Comparison of ENCODE assay signal across 24 cellular contexts in genomic region chr19:27717825-27718224, GRCh38.
"Had no signal": no experiment of that assay in that cellular context is flagged by ENCODE, and none has a peak within 500 bp of the region (broad histone marks: within the 10 kb centered on the region; RNA-seq: fewer than 3 reads in every experiment).

No MANE protein-coding gene starts in this region.

- DNase-seq: naive thymus-derived CD8-positive, alpha-beta T cell; occipital lobe; ovary; posterior cingulate gyrus; psoas muscle; right cardiac atrium; right lobe of liver; sigmoid colon; small intestine; stimulated activated CD4-positive, alpha-beta T cell treated with anti-CD3 and anti-CD28 coated beads, Interleukin-15, amount 100 ng/mL, for 24 hours; stimulated activated CD4-positive, alpha-beta T cell treated with anti-CD3 and anti-CD28 coated beads, Interleukin-2, amount 100 ng/mL, for 24 hours; stimulated activated CD4-positive, alpha-beta T cell treated with anti-CD3 and anti-CD28 coated beads, Interleukin-2, amount 100 ng/mL, for 48 hours; stimulated activated CD4-positive, alpha-beta T cell treated with anti-CD3 and anti-CD28 coated beads, Interleukin-4, amount 100 ng/mL, for 24 hours; stimulated activated naive B cell treated with anti-CD40 and anti-IgM and Interleukin-4, amounts not matched to agents 10 μg/mL and 1 μg/mL and 100 μg/mL, for 72 hours; stimulated activated naive CD4-positive, alpha-beta T cell treated with Interleukin-2 at 50 U/mL for 16 hours; stomach; thyroid gland; upper lobe of left lung; uterus had no signal

- H3K4me1 Mint-ChIP-seq: naive thymus-derived CD8-positive, alpha-beta T cell; nephron; neural progenitor cell; stimulated activated effector memory CD8-positive, alpha-beta T cell treated with anti-CD3 and anti-CD28 coated beads, Interleukin-12 subunit alpha, Interleukin-12 subunit beta, amount 100 ng/mL, for 72 hours; stimulated activated naive B cell treated with anti-CD40 and anti-IgM and Interleukin-4, amounts not matched to agents 10 μg/mL and 1 μg/mL and 100 μg/mL, for 72 hours had no signal

- H3K27me3 Mint-ChIP-seq: naive thymus-derived CD8-positive, alpha-beta T cell; progenitor cell of endocrine pancreas; stimulated activated naive B cell treated with anti-CD40 and anti-IgM and Interleukin-4, amounts not matched to agents 10 μg/mL and 1 μg/mL and 100 μg/mL, for 72 hours; stimulated activated naive CD8-positive, alpha-beta T cell treated with anti-CD3 and anti-CD28 coated beads, Interleukin-15, Interleukin-2, amounts not matched to agents 100 ng/mL and 50 ng/mL, for 24 hours had no signal

- H3K27ac Mint-ChIP-seq: naive thymus-derived CD8-positive, alpha-beta T cell; nephron; neural progenitor cell; progenitor cell of endocrine pancreas; stimulated activated effector memory CD8-positive, alpha-beta T cell treated with anti-CD3 and anti-CD28 coated beads, Interleukin-12 subunit alpha, Interleukin-12 subunit beta, amount 100 ng/mL, for 72 hours; stimulated activated naive B cell treated with anti-CD40 and anti-IgM and Interleukin-4, amounts not matched to agents 10 μg/mL and 1 μg/mL and 100 μg/mL, for 72 hours; stimulated activated naive CD8-positive, alpha-beta T cell treated with anti-CD3 and anti-CD28 coated beads, Interleukin-15, Interleukin-2, amounts not matched to agents 100 ng/mL and 50 ng/mL, for 24 hours had no signal

- H3K36me3 Mint-ChIP-seq: neural progenitor cell; stimulated activated effector memory CD8-positive, alpha-beta T cell treated with anti-CD3 and anti-CD28 coated beads, Interleukin-12 subunit alpha, Interleukin-12 subunit beta, amount 100 ng/mL, for 72 hours; stimulated activated naive B cell treated with anti-CD40 and anti-IgM and Interleukin-4, amounts not matched to agents 10 μg/mL and 1 μg/mL and 100 μg/mL, for 72 hours had no signal

- H3K4me3 Mint-ChIP-seq: naive thymus-derived CD8-positive, alpha-beta T cell; nephron; neural progenitor cell; stimulated activated effector memory CD8-positive, alpha-beta T cell treated with anti-CD3 and anti-CD28 coated beads, Interleukin-12 subunit alpha, Interleukin-12 subunit beta, amount 100 ng/mL, for 72 hours; stimulated activated naive B cell treated with anti-CD40 and anti-IgM and Interleukin-4, amounts not matched to agents 10 μg/mL and 1 μg/mL and 100 μg/mL, for 72 hours; stimulated activated naive CD8-positive, alpha-beta T cell treated with anti-CD3 and anti-CD28 coated beads, Interleukin-15, Interleukin-2, amounts not matched to agents 100 ng/mL and 50 ng/mL, for 24 hours had no signal

- FAIRE-seq: small intestine had no signal
